In the genomic region with DNA sequence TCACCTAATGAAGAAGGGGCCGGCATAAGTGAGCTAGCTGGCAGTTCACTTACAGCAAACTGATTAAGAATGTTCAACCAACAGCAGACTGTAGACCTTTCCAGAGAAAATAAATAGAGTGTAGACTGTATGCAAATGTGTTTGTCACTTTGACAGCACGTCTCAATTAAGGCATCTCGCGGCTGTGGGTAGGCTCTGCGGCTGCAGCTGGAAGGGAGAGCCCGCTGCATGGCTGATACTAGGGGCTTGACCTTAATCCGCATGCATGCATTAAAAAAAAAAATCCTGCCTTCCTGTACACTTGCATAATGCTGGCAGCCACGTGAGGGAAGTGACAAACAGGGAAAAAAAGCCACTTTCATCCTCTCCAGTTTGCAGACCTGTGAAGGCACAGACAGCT, we compare ENCODE assay signal across 23 cellular contexts.
DNase-seq lines count a peak whose midpoint lies in the region; TF ChIP-seq lines count a peak whose summit lies in the region.
"Had no signal": no experiment of that assay in that cellular context is flagged by ENCODE, and none has a peak within 500 bp of the region (broad histone marks: within the 10 kb centered on the region; RNA-seq: fewer than 3 reads in every experiment).

No MANE protein-coding gene starts in this region.

- H3K79me2 ChIP-seq in H9 (ENCODE audit: insufficient read depth, low read length), result no peaks in the 10 kb centered on the region

- H3K14ac ChIP-seq in H9 (ENCODE audit: insufficient read depth, low read length), result no peak overlapping the region

- H3K4me3 ChIP-seq in CD4-positive, alpha-beta memory T cell (ENCODE audit: low read length in 2 of 2), result no peak overlapping the region
- no peak overlapping the region for H3K4me3 ChIP-seq in coronary artery
- H3K4me3 ChIP-seq: breast epithelium, Peyer's patch, SK-N-MC had no signal

- intact Hi-C loops in CD4-positive, alpha-beta memory T cell (cut with micrococcal nuclease), result no loop called here

- no peak overlapping the region for H3K9ac ChIP-seq in H9 (ENCODE audit: extremely low read depth, insufficient read length, low read length)

- no peaks in the 10 kb centered on the region for H3K27me3 Mint-ChIP-seq in H9 (ENCODE audit: low read depth)
- H3K27me3 Mint-ChIP-seq in progenitor cell of endocrine pancreas, result no peaks in the 10 kb centered on the region
- H3K27me3 Mint-ChIP-seq in CD4-positive, alpha-beta memory T cell, result no peaks in the 10 kb centered on the region
- H3K27me3 Mint-ChIP-seq: activated naive CD8-positive, alpha-beta T cell had no signal

- H3K79me1 ChIP-seq in H9 (ENCODE audit: insufficient read depth, low read depth, low read length, poor library complexity, severe bottlenecking), result no peaks in the 10 kb centered on the region

- POLR2A ChIA-PET in CD4-positive, alpha-beta memory T cell (lab: Charles Lee; ENCODE audit: partially characterized antibody), result no interaction called here

- no peak overlapping the region for H4K5ac ChIP-seq in H9 (ENCODE audit: insufficient read length, low read depth, low read length)

- H3K9me3 Mint-ChIP-seq in H9, result no peaks in the 10 kb centered on the region
- no peaks in the 10 kb centered on the region for H3K9me3 Mint-ChIP-seq in progenitor cell of endocrine pancreas (ENCODE audit: low read depth)
- H3K9me3 Mint-ChIP-seq in CD4-positive, alpha-beta memory T cell, result no peaks in the 10 kb centered on the region

- H2BK12ac ChIP-seq in H9 (ENCODE audit: insufficient read length, low read depth, low read length), result no peak overlapping the region

- CTCF ChIA-PET in CD4-positive, alpha-beta memory T cell (lab: Charles Lee; ENCODE audit: partially characterized antibody), result no interaction called here

- no peak overlapping the region for H3K18ac ChIP-seq in H9 (ENCODE audit: insufficient read length, low read depth, low read length)

- H3K36me3 Mint-ChIP-seq in H9 (ENCODE audit: insufficient read depth in 1 of 3, low read depth in 3 of 3), result peaks cover 0 to 7% (median 0%) of the 10 kb centered on the region in 3 experiments; a peak in 2 of 7 replicates
- H3K36me3 Mint-ChIP-seq in progenitor cell of endocrine pancreas (ENCODE audit: insufficient read depth), result no peaks in the 10 kb centered on the region
- H3K36me3 Mint-ChIP-seq in CD4-positive, alpha-beta memory T cell, result peaks cover 49 to 52% of the 10 kb centered on the region in 2 donors

- WGBS in H9 (ENCODE audit: extremely low coverage, insufficient read length, low lambda C conversion rate), result no CpG with 5 or more reads among the region's 8 CpGs

- peak overlapping the region in 2 of 3 experiments; percentile 55 to 89; a peak in 3 of 7 replicates for H3K27ac Mint-ChIP-seq in H9
- peak overlapping the region; percentile 94 for H3K27ac Mint-ChIP-seq in progenitor cell of endocrine pancreas
- H3K27ac Mint-ChIP-seq in CD4-positive, alpha-beta memory T cell, result no peak overlapping the region
- H3K27ac Mint-ChIP-seq: activated naive CD8-positive, alpha-beta T cell had no signal

- H4K8ac ChIP-seq in H9 (replicated peaks; ENCODE audit: insufficient read length, low read depth, low read length), result no peak overlapping the region

- no peak overlapping the region for H2AK5ac ChIP-seq in H9 (ENCODE audit: insufficient read length, low read length)

- peaks cover 4% of the 10 kb centered on the region; the same call in 1 of the 2 replicates for H3K4me1 ChIP-seq in H9 (ENCODE audit: insufficient read depth, low read length)
- no peaks in the 10 kb centered on the region for H3K4me1 ChIP-seq in CD4-positive, alpha-beta memory T cell (ENCODE audit: insufficient read depth, low read length)
- H3K4me1 ChIP-seq: breast epithelium, Peyer's patch had no signal

- peak; percentile 24 for DNase-seq in H9
- peak; percentile 14 for DNase-seq in SW480 (ENCODE audit: low spot score)
- DNase-seq in iris pigment epithelial cell (ENCODE audit: low read depth), result peak; percentile 36
- no peak for DNase-seq in progenitor cell of endocrine pancreas (ENCODE audit: low spot score, unreplicated experiment)
- DNase-seq in CD4-positive, alpha-beta memory T cell, result no peak
- DNase-seq in coronary artery (ENCODE audit: low spot score), result no peak
- no peak for DNase-seq in NCI-H2171 treated with DMSO at 0.1 percent for 48 hours (lab: John Stamatoyannopoulos, UW)
- DNase-seq in GM19238 (ENCODE audit: insufficient read length, low spot score), result no peak
- DNase-seq: activated CD4-positive, alpha-beta T cell treated with anti-CD3 and anti-CD28 coated beads, Interleukin-2, amount 50 U/mL, for 1 hour; activated T-cell treated with anti-CD3 and anti-CD28 coated beads, Interleukin-2, amount 50 U/mL, for 1 hour; COR-L47; effector CD4-positive, alpha-beta T cell; GDM1; HCEC 1CT; hippocampal formation; NCI-H187; NCI-H748 treated with DMSO at 0.1 percent for 48 hours; stimulated activated CD4-positive, alpha-beta T cell treated with anti-CD3 and anti-CD28 coated beads, Interleukin-12 subunit alpha, Interleukin-12 subunit beta, amount 100 ng/mL, for 4 hours; stimulated activated naive CD8-positive, alpha-beta T cell treated with anti-CD3 and anti-CD28 coated beads, Interleukin-15, Interleukin-2, amounts not matched to agents 100 U/mL and 50 U/mL, for 24 hours had no signal

- H3K4me3 Mint-ChIP-seq in H9, result no peak overlapping the region
- peak overlapping the region; percentile 5 for H3K4me3 Mint-ChIP-seq in progenitor cell of endocrine pancreas (ENCODE audit: low read depth)
- H3K4me3 Mint-ChIP-seq in CD4-positive, alpha-beta memory T cell, result no peak overlapping the region
- H3K4me3 Mint-ChIP-seq: activated naive CD8-positive, alpha-beta T cell had no signal

- no peak overlapping the region for H3K56ac ChIP-seq in H9 (ENCODE audit: insufficient read length, low read depth, low read length)

- H2BK20ac ChIP-seq in H9 (ENCODE audit: low read depth, low read length, poor library complexity, severe bottlenecking), result no peak overlapping the region

- H3K4me1 Mint-ChIP-seq in H9 (peaks cover 20 to 33% of the 10 kb centered on the region in 2 experiments), progenitor cell of endocrine pancreas (ENCODE audit: low read depth) (peaks cover 56% of the 10 kb centered on the region)
- peaks cover 0 to 4% (median 0%) of the 10 kb centered on the region in 4 donors for H3K4me1 Mint-ChIP-seq in CD4-positive, alpha-beta memory T cell

- no peak for TF ChIP-seq CTCF in H9 (conservative IDR thresholded peaks at IDR 0.05)
- TF ChIP-seq CTCF in progenitor cell of endocrine pancreas (IDR thresholded peaks at IDR 0.05; ENCODE audit: unreplicated experiment), result no peak
- no peak for TF ChIP-seq CTCF in coronary artery (IDR thresholded peaks at IDR 0.05)

- no peak overlapping the region for H2AFZ ChIP-seq in H9 (ENCODE audit: low read length)

- H3K27ac ChIP-seq in H9 (ENCODE audit: insufficient read length, low read depth, low read length), result no peak overlapping the region
- no peak overlapping the region for H3K27ac ChIP-seq in CD4-positive, alpha-beta memory T cell (ENCODE audit: low read depth, low read length)
- no peak overlapping the region for H3K27ac ChIP-seq in coronary artery
- H3K27ac ChIP-seq: breast epithelium, Peyer's patch, SK-N-MC had no signal

- no peaks in the 10 kb centered on the region for H4K20me1 ChIP-seq in H9 (ENCODE audit: control insufficient read depth, insufficient read depth, insufficient read length)

- no peak overlapping the region for H2BK5ac ChIP-seq in H9 (ENCODE audit: insufficient read length, low read length)

- no peaks in the 10 kb centered on the region for H3K9me3 ChIP-seq in H9 (ENCODE audit: control insufficient read depth, low read depth, low read length)
- no peaks in the 10 kb centered on the region for H3K9me3 ChIP-seq in CD4-positive, alpha-beta memory T cell (ENCODE audit: control insufficient read depth in 1 of 2, low read length in 2 of 2)
- H3K9me3 ChIP-seq: breast epithelium, Peyer's patch had no signal

- H3K36me3 ChIP-seq in CD4-positive, alpha-beta memory T cell (ENCODE audit: insufficient read depth, low read length), result no peaks in the 10 kb centered on the region
- H3K36me3 ChIP-seq: breast epithelium had no signal

- no peak overlapping the region for H4K91ac ChIP-seq in H9 (ENCODE audit: insufficient read length, low read depth, low read length)

- H3K4me2 ChIP-seq in H9 (ENCODE audit: insufficient read depth, insufficient read length, low read length), result no peak overlapping the region

- no peak overlapping the region for H2BK120ac ChIP-seq in H9 (ENCODE audit: low read depth, low read length, poor library complexity, severe bottlenecking)

- H3K4ac ChIP-seq in H9 (ENCODE audit: low read depth, low read length), result no peak overlapping the region

- H3T11ph ChIP-seq in H9 (ENCODE audit: low read length), result no peak overlapping the region

- H3K27me3 ChIP-seq in H9 (ENCODE audit: insufficient read depth, low read length), result no peaks in the 10 kb centered on the region
- no peaks in the 10 kb centered on the region for H3K27me3 ChIP-seq in CD4-positive, alpha-beta memory T cell (ENCODE audit: insufficient read depth, low read length)
- H3K27me3 ChIP-seq: breast epithelium, Peyer's patch had no signal

- H2BK15ac ChIP-seq in H9 (ENCODE audit: low read depth, low read length), result no peak overlapping the region

- no peaks in the 10 kb centered on the region for H3K23me2 ChIP-seq in H9 (ENCODE audit: insufficient read length, low read depth, low read length, poor library complexity, severe bottlenecking)

- H3K23ac ChIP-seq in H9 (ENCODE audit: insufficient read length, low read depth, low read length), result no peak overlapping the region

Comparison
In these comparisons a context has a peak if more than half of its experiments do, and no peak if none do; other contexts are left out.
1. DNase-seq: peak in H9 (single experiment), SW480 (single experiment) and iris pigment epithelial cell (single experiment); none in progenitor cell of endocrine pancreas (single experiment), CD4-positive, alpha-beta memory T cell (0 of 5), coronary artery (single experiment), NCI-H2171 treated with DMSO at 0.1 percent for 48 hours (single experiment) and GM19238 (single experiment).
2. H3K27ac Mint-ChIP-seq: peak in H9 (2 of 3) and progenitor cell of endocrine pancreas (single experiment); none in CD4-positive, alpha-beta memory T cell (0 of 7).